5 cellular contexts compared by ENCODE assay signal in the genomic region with DNA sequence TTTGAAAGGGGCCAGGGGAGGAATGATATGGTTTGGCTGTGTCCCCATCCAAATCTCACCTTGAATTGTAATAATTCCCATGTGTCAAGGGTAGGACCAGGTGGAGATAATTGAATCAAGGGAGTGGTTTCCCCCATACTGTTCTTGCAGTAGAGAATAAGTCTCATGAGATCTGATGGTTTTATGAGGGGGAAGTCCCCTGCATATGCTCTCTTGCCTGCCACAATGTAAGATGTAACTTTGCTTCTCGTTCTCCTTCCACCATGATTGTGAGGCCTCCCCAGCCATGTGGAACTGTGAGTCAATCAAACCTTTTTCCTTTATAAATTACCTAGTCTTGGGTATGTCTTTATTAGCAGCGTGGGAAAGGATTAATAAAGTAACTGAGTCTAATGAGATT. TPM values are rescaled to one million over a fixed set of nuclear protein-coding genes. Genes with fewer than 3 reads are reported as not detected.
"Had no signal": no experiment of that assay in that cellular context is flagged by ENCODE, and none has a peak within 500 bp of the region (broad histone marks: within the 10 kb centered on the region; RNA-seq: fewer than 3 reads in every experiment).

No MANE protein-coding gene starts in this region.

RNA-seq across cellular contexts. Expression of gene HAPLN1, which starts 15.5 kb away (rescaled TPM):
- total RNA-seq: subcutaneous adipose tissue, testis, thyroid gland, tibial nerve, vagina had no signal
